In genomic region chr16:89122322-89122831, GRCh38 we compare ENCODE assay signal across 9 cellular contexts. TPM values are rescaled to one million over a fixed set of nuclear protein-coding genes. Genes with fewer than 3 reads are reported as not detected.
DNase-seq lines count a peak whose midpoint lies in the region; ATAC-seq lines count a peak whose summit lies in the region.
"Had no signal": no experiment of that assay in that cellular context is flagged by ENCODE, and none has a peak within 500 bp of the region (broad histone marks: within the 10 kb centered on the region; RNA-seq: fewer than 3 reads in every experiment).

No MANE protein-coding gene starts in this region.

- H3K9me3 Mint-ChIP-seq in activated naive CD4-positive, alpha-beta T cell treated with anti-CD3 and anti-CD28 coated beads, Interleukin-2, amount 50 U/mL, for 72 hours = no peaks in the 10 kb centered on the region
- H3K9me3 Mint-ChIP-seq: neural crest cell had no signal

- ATAC-seq in HG02678 (IDR thresholded peaks at IDR 0.05; ENCODE audit: unreplicated experiment) = peak; percentile 63
- ATAC-seq in activated naive CD4-positive, alpha-beta T cell treated with anti-CD3 and anti-CD28 coated beads, Interleukin-2, amount 50 U/mL, for 72 hours = peak; percentile 51 to 67

- H3K36me3 Mint-ChIP-seq in activated naive CD4-positive, alpha-beta T cell treated with anti-CD3 and anti-CD28 coated beads, Interleukin-2, amount 50 U/mL, for 72 hours = peaks cover 11 to 27% of the 10 kb centered on the region in 2 donors

- DNase-seq in NCI-H526 treated with DMSO at 0.1 percent for 48 hours (lab: John Stamatoyannopoulos, UW) (peak; percentile 8), NCI-H2227 (lab: John Stamatoyannopoulos, UW; ENCODE audit: unreplicated experiment) (no peak), COLO829 (ENCODE audit: low spot score) (no peak), Kasumi-1 (lab: John Stamatoyannopoulos, UW) (no peak), globus pallidus (ENCODE audit: low spot score) (no peak)
- DNase-seq in activated naive CD4-positive, alpha-beta T cell treated with anti-CD3 and anti-CD28 coated beads, Interleukin-2, amount 50 U/mL, for 72 hours (ENCODE audit: low spot score in 2 of 2) = peak; percentile 36 to 55
- peak; percentile 36 to 76 for DNase-seq in stimulated activated CD4-positive, alpha-beta T cell treated with anti-CD3 and anti-CD28 coated beads, Interleukin-4, amount 100 ng/mL, for 4 hours

- peak overlapping the region; percentile 77 to 79 for H3K27ac Mint-ChIP-seq in activated naive CD4-positive, alpha-beta T cell treated with anti-CD3 and anti-CD28 coated beads, Interleukin-2, amount 50 U/mL, for 72 hours

RNA-seq across cellular contexts. Expression of gene ACSF3, which starts 28.7 kb away (rescaled TPM):
- total RNA-seq in activated naive CD4-positive, alpha-beta T cell treated with anti-CD3 and anti-CD28 coated beads, Interleukin-2, amount 50 U/mL, for 72 hours = 10 to 100 TPM; 33.1 to 59.9 TPM

RNA-seq across cellular contexts. Expression of gene CDH15, which starts 49.2 kb away (rescaled TPM):
- total RNA-seq in activated naive CD4-positive, alpha-beta T cell treated with anti-CD3 and anti-CD28 coated beads, Interleukin-2, amount 50 U/mL, for 72 hours = under 1 TPM in 1 of 2 donors, not detected in 1; 0.75 TPM
- total RNA-seq: neural crest cell had no signal

Comparison
In these comparisons a context has a peak if more than half of its experiments do, and no peak if none do; other contexts are left out.
1. DNase-seq: peak in NCI-H526 treated with DMSO at 0.1 percent for 48 hours (single experiment), activated naive CD4-positive, alpha-beta T cell treated with anti-CD3 and anti-CD28 coated beads, Interleukin-2, amount 50 U/mL, for 72 hours (2 of 2) and stimulated activated CD4-positive, alpha-beta T cell treated with anti-CD3 and anti-CD28 coated beads, Interleukin-4, amount 100 ng/mL, for 4 hours (2 of 2); none in NCI-H2227 (single experiment), COLO829 (single experiment), Kasumi-1 (0 of 2) and globus pallidus (single experiment).